Comparison of ENCODE assay signal across 8 cellular contexts in genomic region chr9:122158202-122158601, GRCh38. TPM values are rescaled to one million over a fixed set of nuclear protein-coding genes. Genes with fewer than 3 reads are reported as not detected.
A peak's percentile ranks its signal among the peaks of the same experiment; 100 is the strongest.
DNase-seq lines count a peak whose midpoint lies in the region; ATAC-seq and TF ChIP-seq lines count a peak whose summit lies in the region.

No MANE protein-coding gene starts in this region.

- H3K27ac Mint-ChIP-seq in HFFc6: no peak overlapping the region
- H3K27ac Mint-ChIP-seq in activated T-helper 2 cell treated with anti-CD3 and anti-CD28 coated beads, Interferon-gamma antibody, Interleukin-2, Interleukin-4, amounts not matched to agents 10 μg/mL and 5 μg/mL and 100 μg/mL, durations not matched to agents 14 hours and 24 hours and 36 hours: no peak overlapping the region

- H3K4me3 Mint-ChIP-seq in HFFc6: peak overlapping the region; percentile 26
- H3K4me3 Mint-ChIP-seq in activated T-helper 2 cell treated with anti-CD3 and anti-CD28 coated beads, Interferon-gamma antibody, Interleukin-2, Interleukin-4, amounts not matched to agents 10 μg/mL and 5 μg/mL and 100 μg/mL, durations not matched to agents 14 hours and 24 hours and 36 hours (ENCODE audit: low read depth): peak overlapping the region; percentile 50

- H3K36me3 Mint-ChIP-seq in HFFc6 (ENCODE audit: low read depth): peaks cover 6% of the 10 kb centered on the region; the same call in 1 of the 2 replicates
- H3K36me3 Mint-ChIP-seq in activated T-helper 2 cell treated with anti-CD3 and anti-CD28 coated beads, Interferon-gamma antibody, Interleukin-2, Interleukin-4, amounts not matched to agents 10 μg/mL and 5 μg/mL and 100 μg/mL, durations not matched to agents 14 hours and 24 hours and 36 hours (ENCODE audit: low read depth): peaks cover 11% of the 10 kb centered on the region

- H3K79me2 ChIP-seq in OCI-LY3 (ENCODE audit: low read length): peaks cover 51% of the 10 kb centered on the region

- TF ChIP-seq CTCF in HFFc6 (IDR thresholded peaks at IDR 0.05) (peak; percentile 73), OCI-LY3 (IDR thresholded peaks at IDR 0.05; ENCODE audit: low read depth, low read length) (peak; percentile 36), left ventricle myocardium inferior (IDR thresholded peaks at IDR 0.05; ENCODE audit: borderline replicate concordance) (peak; percentile 60)

- H3K27me3 Mint-ChIP-seq in HFFc6 (ENCODE audit: insufficient read depth): peaks cover 6% of the 10 kb centered on the region; the same call in 1 of the 2 replicates
- H3K27me3 Mint-ChIP-seq in activated T-helper 2 cell treated with anti-CD3 and anti-CD28 coated beads, Interferon-gamma antibody, Interleukin-2, Interleukin-4, amounts not matched to agents 10 μg/mL and 5 μg/mL and 100 μg/mL, durations not matched to agents 14 hours and 24 hours and 36 hours (ENCODE audit: low read depth): peaks cover 10% of the 10 kb centered on the region

- H3K27ac ChIP-seq in OCI-LY3 (ENCODE audit: low read length): no peak overlapping the region
- peak overlapping the region; percentile 94 for H3K27ac ChIP-seq in left ventricle myocardium inferior (replicated peaks)

- ATAC-seq in HG03442 (IDR thresholded peaks at IDR 0.05; ENCODE audit: unreplicated experiment): no peak

- no peak overlapping the region for H2AFZ ChIP-seq in OCI-LY3 (ENCODE audit: low read depth, low read length)

- H3K9me3 ChIP-seq in OCI-LY3 (ENCODE audit: insufficient read depth, low read length) (peaks cover 6% of the 10 kb centered on the region), left ventricle myocardium inferior (replicated peaks) (peaks cover 12% of the 10 kb centered on the region)

- H3K9ac ChIP-seq in OCI-LY3 (ENCODE audit: low read length): no peak overlapping the region

- H3K27me3 ChIP-seq in OCI-LY3 (ENCODE audit: low read depth, low read length) (0 out of 2 replicates have a peak, but pooled peaks cover 3% of the 10 kb centered on the region), left ventricle myocardium inferior (ENCODE audit: low read depth) (no peaks in the 10 kb centered on the region)

- intact Hi-C loops in activated T-helper 2 cell treated with anti-CD3 and anti-CD28 coated beads, Interferon-gamma antibody, Interleukin-2, Interleukin-4, amounts not matched to agents 10 μg/mL and 5 μg/mL and 100 μg/mL, durations not matched to agents 14 hours and 24 hours and 36 hours (cut with micrococcal nuclease): loop anchor here (2.0 kb wide), 2 partner anchors 31 to 65 kb away; partner anchors contain the start of gene TTLL11
- intact Hi-C loops in left ventricle myocardium inferior (cut with micrococcal nuclease): no loop called here

- H3K4me3 ChIP-seq in OCI-LY3 (ENCODE audit: low read length) (no peak overlapping the region), left ventricle myocardium inferior (peak overlapping the region; percentile 85)

- peak overlapping the region; percentile 27 for H3K4me2 ChIP-seq in OCI-LY3 (ENCODE audit: low read length)

- H3K4me1 ChIP-seq in OCI-LY3 (ENCODE audit: low read length) (peaks cover 7% of the 10 kb centered on the region; the same call in 1 of the 2 replicates), left ventricle myocardium inferior (peaks cover 68% of the 10 kb centered on the region)

- peaks cover 27% of the 10 kb centered on the region for H3K4me1 Mint-ChIP-seq in HFFc6 (ENCODE audit: low read depth)
- H3K4me1 Mint-ChIP-seq in activated T-helper 2 cell treated with anti-CD3 and anti-CD28 coated beads, Interferon-gamma antibody, Interleukin-2, Interleukin-4, amounts not matched to agents 10 μg/mL and 5 μg/mL and 100 μg/mL, durations not matched to agents 14 hours and 24 hours and 36 hours (ENCODE audit: low read depth): peaks cover 27% of the 10 kb centered on the region

- H3K9me3 Mint-ChIP-seq in HFFc6: peaks cover 8% of the 10 kb centered on the region
- H3K9me3 Mint-ChIP-seq in activated T-helper 2 cell treated with anti-CD3 and anti-CD28 coated beads, Interferon-gamma antibody, Interleukin-2, Interleukin-4, amounts not matched to agents 10 μg/mL and 5 μg/mL and 100 μg/mL, durations not matched to agents 14 hours and 24 hours and 36 hours: peaks cover 7% of the 10 kb centered on the region

- H4K20me1 ChIP-seq in OCI-LY3 (ENCODE audit: insufficient read depth, low read length): 0 out of 2 replicates have a peak, but pooled peaks cover 10% of the 10 kb centered on the region

- H3K36me3 ChIP-seq in OCI-LY3 (replicated peaks; ENCODE audit: low read depth, low read length): no peaks in the 10 kb centered on the region
- no peaks in the 10 kb centered on the region for H3K36me3 ChIP-seq in left ventricle myocardium inferior

- DNase-seq in EH (ENCODE audit: low read depth) (peak; percentile 48), HFFc6 (peak; percentile 50), left ventricle myocardium inferior (no peak), pons (ENCODE audit: low spot score) (no peak)
- DNase-seq in activated T-helper 2 cell treated with anti-CD3 and anti-CD28 coated beads, Interferon-gamma antibody, Interleukin-2, Interleukin-4, amounts not matched to agents 10 μg/mL and 5 μg/mL and 100 μg/mL, durations not matched to agents 14 hours and 24 hours and 36 hours (ENCODE audit: low spot score): peak; percentile 22
- peak in 2 of 3 donors; percentile 2 to 7 for DNase-seq in stimulated activated CD4-positive, alpha-beta T cell treated with anti-CD3 and anti-CD28 coated beads, TNF-alpha, amount 100 ng/mL, for 48 hours (ENCODE audit: low read depth in 3 of 3)

RNA-seq across cellular contexts. Expression of gene NDUFA8, which starts 1.4 kb away (rescaled TPM):
- 10 to 100 TPM; 67.4 to 76.6 (median 72.8) TPM for total RNA-seq in HFFc6 (2021; fragmentation: NEBNext Ultra II Directional; extraction: Animal tissue kit (Norgen Biotek cat#: 25700))
- total RNA-seq in activated T-helper 2 cell treated with anti-CD3 and anti-CD28 coated beads, Interferon-gamma antibody, Interleukin-2, Interleukin-4, amounts not matched to agents 10 μg/mL and 5 μg/mL and 100 μg/mL, durations not matched to agents 14 hours and 24 hours and 36 hours: 45.4 and 48.7 TPM in 2 replicates
- total RNA-seq in left ventricle myocardium inferior: 311 TPM

RNA-seq across cellular contexts. Expression of gene MORN5, which starts 1.5 kb away (rescaled TPM):
- not detected for total RNA-seq in HFFc6 (2021; fragmentation: NEBNext Ultra II Directional; extraction: Animal tissue kit (Norgen Biotek cat#: 25700))
- total RNA-seq in activated T-helper 2 cell treated with anti-CD3 and anti-CD28 coated beads, Interferon-gamma antibody, Interleukin-2, Interleukin-4, amounts not matched to agents 10 μg/mL and 5 μg/mL and 100 μg/mL, durations not matched to agents 14 hours and 24 hours and 36 hours: not detected in 2 replicates
- not detected for total RNA-seq in left ventricle myocardium inferior

Comparison
In these comparisons a context has a peak if more than half of its experiments do, and no peak if none do; other contexts are left out.
1. DNase-seq: peak in EH (single experiment), HFFc6 (single experiment), activated T-helper 2 cell treated with anti-CD3 and anti-CD28 coated beads, Interferon-gamma antibody, Interleukin-2, Interleukin-4, amounts not matched to agents 10 μg/mL and 5 μg/mL and 100 μg/mL, durations not matched to agents 14 hours and 24 hours and 36 hours (single experiment) and stimulated activated CD4-positive, alpha-beta T cell treated with anti-CD3 and anti-CD28 coated beads, TNF-alpha, amount 100 ng/mL, for 48 hours (2 of 3); none in left ventricle myocardium inferior (single experiment) and pons (single experiment).
2. Peak in every context shown above with its lines, with median percentiles within 50 percentile points of each other: CTCF ChIP-seq.